Comparison of ENCODE assay signal across 28 cellular contexts in the genomic region with DNA sequence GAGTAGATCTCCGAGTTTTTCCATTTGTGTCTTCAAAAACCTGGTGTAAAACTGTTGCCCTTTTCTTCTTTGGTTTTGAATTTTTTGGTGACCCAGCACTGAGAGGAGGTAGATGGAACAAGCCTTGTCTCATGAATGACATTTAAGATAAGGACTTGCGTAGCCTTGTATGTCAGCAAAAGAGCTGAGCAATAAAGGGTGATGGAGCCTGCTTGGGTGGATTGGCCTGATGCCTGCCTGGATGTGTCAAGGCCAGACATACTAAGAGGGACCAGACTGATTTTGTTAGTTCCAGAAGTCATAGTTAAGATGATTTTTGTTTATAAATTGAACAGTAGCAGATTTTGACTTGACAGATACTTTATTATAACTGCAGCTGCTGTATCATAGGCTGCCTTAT.
DNase-seq lines count a peak whose midpoint lies in the region; ATAC-seq, FAIRE-seq and TF ChIP-seq lines count a peak whose summit lies in the region.
"Had no signal": no experiment of that assay in that cellular context is flagged by ENCODE, and none has a peak within 500 bp of the region (broad histone marks: within the 10 kb centered on the region; RNA-seq: fewer than 3 reads in every experiment).

No MANE protein-coding gene starts in this region.

- FAIRE-seq in A549 (lab: Jason Lieb, UNC) = peak; percentile 97
- FAIRE-seq: GM12878, GM12892, GM18507 had no signal

- H2AK5ac ChIP-seq in H9 (ENCODE audit: insufficient read length, low read length) = no peak overlapping the region

- DNase-seq in A549 (ENCODE audit: low read depth in 1 of 2, low spot score in 1 of 2) = no peak
- no peak for DNase-seq in H9
- DNase-seq in adrenal gland = peak in 5 of 7 donors; percentile 20 to 62 (median 35)
- peak in 3 of 5 donors; percentile 28 to 42 (median 31) for DNase-seq in ovary
- DNase-seq in colonic mucosa = no peak
- no peak for DNase-seq in AG20443 (ENCODE audit: low spot score)
- DNase-seq in superior temporal gyrus (ENCODE audit: extremely low spot score) = no peak
- DNase-seq: ACHN; AML-193; Caco-2; Calu3; CD4-positive, alpha-beta T cell; CD8-positive, alpha-beta T cell; DMS 273 treated with DMSO at 0.1 percent for 48 hours; DMS153; DMS53; DMS79; DND-41; EL; GDM1 had no signal

- no peak overlapping the region for H4K91ac ChIP-seq in H9 (ENCODE audit: insufficient read length, low read depth, low read length)

- no peak overlapping the region for H2BK12ac ChIP-seq in H9 (ENCODE audit: insufficient read length, low read depth, low read length)

- TF ChIP-seq RAD21 in A549 (conservative IDR thresholded peaks at IDR 0.05 in 1 of 2, IDR thresholded peaks at IDR 0.05 in 1 of 2) = no peak

- no peak overlapping the region for H3K9ac ChIP-seq in H9 (ENCODE audit: extremely low read depth, insufficient read length, low read length)
- H3K9ac ChIP-seq in colonic mucosa (ENCODE audit: low read depth in 2 of 2, low read length in 2 of 2) = no peak overlapping the region
- H3K9ac ChIP-seq: BLaER1 treated with 17β-estradiol and CSF1 and Interleukin-3, amounts not matched to agents 10 nM and 100 nM had no signal

- no peaks in the 10 kb centered on the region for H3K36me3 ChIP-seq in adrenal gland (replicated peaks in 1 of 2)
- H3K36me3 ChIP-seq in ovary = no peaks in the 10 kb centered on the region
- no peaks in the 10 kb centered on the region for H3K36me3 ChIP-seq in colonic mucosa

- H3K27me3 ChIP-seq in H9 (ENCODE audit: insufficient read depth, low read length) (no peaks in the 10 kb centered on the region), adrenal gland (no peaks in the 10 kb centered on the region), ovary (no peaks in the 10 kb centered on the region), colonic mucosa (no peaks in the 10 kb centered on the region)

- peaks cover 28 to 68% (median 52%) of the 10 kb centered on the region in 3 experiments; a peak in 6 of 7 replicates for H3K36me3 Mint-ChIP-seq in H9 (ENCODE audit: insufficient read depth in 1 of 3, low read depth in 3 of 3)

- POLR2A ChIA-PET in A549 (lab: Yijun Ruan, JAX) = no interaction called here

- TF ChIP-seq POLR2A in A549 (IDR thresholded peaks at IDR 0.05; ENCODE audit: low read length) (no peak), adrenal gland (IDR thresholded peaks at IDR 0.05) (no peak), ovary (IDR thresholded peaks at IDR 0.05) (no peak)

- no peak overlapping the region for H2BK20ac ChIP-seq in H9 (ENCODE audit: low read depth, low read length, poor library complexity, severe bottlenecking)

- no peak overlapping the region for H4K8ac ChIP-seq in H9 (replicated peaks; ENCODE audit: insufficient read length, low read depth, low read length)

- H3K4me1 ChIP-seq in A549 (no peaks in the 10 kb centered on the region), H9 (ENCODE audit: insufficient read depth, low read length) (no peaks in the 10 kb centered on the region), adrenal gland (replicated peaks in 1 of 2) (no peaks in the 10 kb centered on the region), ovary (ENCODE audit: insufficient read depth) (no peaks in the 10 kb centered on the region), colonic mucosa (no peaks in the 10 kb centered on the region)
- H3K4me1 ChIP-seq: BLaER1 treated with 17β-estradiol and CSF1 and Interleukin-3, amounts not matched to agents 10 nM and 100 nM; Caco-2 had no signal

- no peak overlapping the region for H2AFZ ChIP-seq in H9 (ENCODE audit: low read length)

- no peak overlapping the region for H3K4me3 Mint-ChIP-seq in H9
- H3K4me3 Mint-ChIP-seq: B cell; CD4-positive, alpha-beta T cell; CD8-positive, alpha-beta T cell had no signal

- H3T11ph ChIP-seq in H9 (ENCODE audit: low read length) = no peak overlapping the region

- no peak for ATAC-seq in A549
- ATAC-seq in GM18511 (IDR thresholded peaks at IDR 0.05; ENCODE audit: unreplicated experiment) = no peak
- ATAC-seq: CD8-positive, alpha-beta T cell; GM12878 had no signal

- no peaks in the 10 kb centered on the region for H3K9me3 Mint-ChIP-seq in H9
- H3K9me3 Mint-ChIP-seq: CD4-positive, alpha-beta T cell; CD8-positive, alpha-beta T cell had no signal

- no peaks in the 10 kb centered on the region for H3K4me1 Mint-ChIP-seq in H9
- H3K4me1 Mint-ChIP-seq: B cell had no signal

- no peak for TF ChIP-seq EP300 in A549 (IDR thresholded peaks at IDR 0.05)
- no peak for TF ChIP-seq EP300 in ovary (IDR thresholded peaks at IDR 0.05)

- H3K18ac ChIP-seq in H9 (ENCODE audit: insufficient read length, low read depth, low read length) = no peak overlapping the region

- TF ChIP-seq CTCF in A549 (IDR thresholded peaks at IDR 0.05) (no peak), H9 (conservative IDR thresholded peaks at IDR 0.05) (no peak), adrenal gland (IDR thresholded peaks at IDR 0.05) (no peak), ovary (IDR thresholded peaks at IDR 0.05) (no peak), colonic mucosa (IDR thresholded peaks at IDR 0.05) (no peak)

- WGBS in A549 (ENCODE audit: missing lambda C conversion rate) = 77% methylated on average over 2 of the region's 2 CpGs
- no CpG with 5 or more reads among the region's 2 CpGs for WGBS in H9 (ENCODE audit: extremely low coverage, insufficient read length, low lambda C conversion rate)
- 34 to 77% (median 54%) methylated on average over 2 of the region's 2 CpGs for WGBS in adrenal gland, 4 donors
- WGBS in ovary, 3 donors = 51 to 60% (median 57%) methylated on average over 2 of the region's 2 CpGs

- H3K4me3 ChIP-seq in A549 (no peak overlapping the region), adrenal gland (no peak overlapping the region), ovary (no peak overlapping the region), colonic mucosa (no peak overlapping the region)
- H3K4me3 ChIP-seq: BLaER1 treated with 17β-estradiol and CSF1 and Interleukin-3, amounts not matched to agents 10 nM and 100 nM; GM12878 had no signal

- H3K27ac ChIP-seq in A549 (no peak overlapping the region), H9 (ENCODE audit: insufficient read length, low read depth, low read length) (no peak overlapping the region), adrenal gland (no peak overlapping the region), ovary (no peak overlapping the region), colonic mucosa (no peak overlapping the region)
- H3K27ac ChIP-seq: 22Rv1; BLaER1 treated with 17β-estradiol and CSF1 and Interleukin-3, amounts not matched to agents 10 nM and 100 nM; C4-2B had no signal

- H3K9me3 ChIP-seq in A549 = no peaks in the 10 kb centered on the region
- no peaks in the 10 kb centered on the region for H3K9me3 ChIP-seq in H9 (ENCODE audit: control insufficient read depth, low read depth, low read length)
- H3K9me3 ChIP-seq in adrenal gland (replicated peaks in 1 of 3) = no peaks in the 10 kb centered on the region
- no peaks in the 10 kb centered on the region for H3K9me3 ChIP-seq in ovary
- H3K9me3 ChIP-seq in colonic mucosa = no peaks in the 10 kb centered on the region
- H3K9me3 ChIP-seq: BLaER1 treated with 17β-estradiol and CSF1 and Interleukin-3, amounts not matched to agents 10 nM and 100 nM; Caco-2 had no signal

- CTCF ChIA-PET in A549 (lab: Yijun Ruan, JAX) = interaction anchor here (1.8 to 2.2 kb wide), 2 partner anchors 10 to 316 kb away, joined by 7 to 8 read pairs; no protein-coding TSS in a partner anchor

- no peak overlapping the region for H3K14ac ChIP-seq in H9 (ENCODE audit: insufficient read depth, low read length)

- no peaks in the 10 kb centered on the region for H3K79me1 ChIP-seq in H9 (ENCODE audit: insufficient read depth, low read depth, low read length, poor library complexity, severe bottlenecking)

- H2BK15ac ChIP-seq in H9 (ENCODE audit: low read depth, low read length) = no peak overlapping the region

- intact Hi-C loops in adrenal gland (cut with DNase I) = no loop called here
- intact Hi-C loops in ovary (cut with DNase I) = no loop called here
- intact Hi-C loops in colonic mucosa (cut with DNase I) = no loop called here

- no peak overlapping the region for H2BK5ac ChIP-seq in H9 (ENCODE audit: insufficient read length, low read length)

- no peaks in the 10 kb centered on the region for H4K20me1 ChIP-seq in H9 (ENCODE audit: control insufficient read depth, insufficient read depth, insufficient read length)

- no peak overlapping the region for H3K56ac ChIP-seq in H9 (ENCODE audit: insufficient read length, low read depth, low read length)

- H3K4me2 ChIP-seq in A549 (no peak overlapping the region), H9 (ENCODE audit: insufficient read depth, insufficient read length, low read length) (no peak overlapping the region)
- H3K4me2 ChIP-seq: BLaER1 treated with 17β-estradiol and CSF1 and Interleukin-3, amounts not matched to agents 10 nM and 100 nM had no signal

- peak overlapping the region in 2 of 3 experiments; percentile 26 to 50; a peak in 2 of 7 replicates for H3K27ac Mint-ChIP-seq in H9
- H3K27ac Mint-ChIP-seq: B cell; CD4-positive, alpha-beta T cell; CD8-positive, alpha-beta T cell had no signal

- H3K4ac ChIP-seq in H9 (ENCODE audit: low read depth, low read length) = no peak overlapping the region

- H3K27me3 Mint-ChIP-seq in H9 (ENCODE audit: low read depth) = no peaks in the 10 kb centered on the region
- H3K27me3 Mint-ChIP-seq: B cell; CD4-positive, alpha-beta T cell had no signal

- H3K79me2 ChIP-seq in H9 (ENCODE audit: insufficient read depth, low read length) = no peaks in the 10 kb centered on the region

- no peaks in the 10 kb centered on the region for H3K23me2 ChIP-seq in H9 (ENCODE audit: insufficient read length, low read depth, low read length, poor library complexity, severe bottlenecking)

- H3K23ac ChIP-seq in H9 (ENCODE audit: insufficient read length, low read depth, low read length) = no peak overlapping the region

- no peak overlapping the region for H2BK120ac ChIP-seq in H9 (ENCODE audit: low read depth, low read length, poor library complexity, severe bottlenecking)

- H4K5ac ChIP-seq in H9 (ENCODE audit: insufficient read length, low read depth, low read length) = no peak overlapping the region

TF ChIP-seq in A549, 52 proteins besides CTCF, POLR2A, EP300 and RAD21 (continues in another document):
- TF ChIP-seq, protein P1, sequence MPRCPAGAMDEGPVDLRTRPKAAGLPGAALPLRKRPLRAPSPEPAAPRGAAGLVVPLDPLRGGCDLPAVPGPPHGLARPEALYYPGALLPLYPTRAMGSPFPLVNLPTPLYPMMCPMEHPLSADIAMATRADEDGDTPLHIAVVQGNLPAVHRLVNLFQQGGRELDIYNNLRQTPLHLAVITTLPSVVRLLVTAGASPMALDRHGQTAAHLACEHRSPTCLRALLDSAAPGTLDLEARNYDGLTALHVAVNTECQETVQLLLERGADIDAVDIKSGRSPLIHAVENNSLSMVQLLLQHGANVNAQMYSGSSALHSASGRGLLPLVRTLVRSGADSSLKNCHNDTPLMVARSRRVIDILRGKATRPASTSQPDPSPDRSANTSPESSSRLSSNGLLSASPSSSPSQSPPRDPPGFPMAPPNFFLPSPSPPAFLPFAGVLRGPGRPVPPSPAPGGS (IDR thresholded peaks at IDR 0.05) = no peak

Comparison
In these comparisons a context has a peak if more than half of its experiments do, and no peak if none do; other contexts are left out.
1. DNase-seq: peak in adrenal gland (5 of 7) and ovary (3 of 5); none in A549 (0 of 2), H9 (single experiment), colonic mucosa (single experiment), AG20443 (single experiment) and superior temporal gyrus (single experiment).